ENCODE assay signal across 34 cellular contexts in the genomic region with DNA sequence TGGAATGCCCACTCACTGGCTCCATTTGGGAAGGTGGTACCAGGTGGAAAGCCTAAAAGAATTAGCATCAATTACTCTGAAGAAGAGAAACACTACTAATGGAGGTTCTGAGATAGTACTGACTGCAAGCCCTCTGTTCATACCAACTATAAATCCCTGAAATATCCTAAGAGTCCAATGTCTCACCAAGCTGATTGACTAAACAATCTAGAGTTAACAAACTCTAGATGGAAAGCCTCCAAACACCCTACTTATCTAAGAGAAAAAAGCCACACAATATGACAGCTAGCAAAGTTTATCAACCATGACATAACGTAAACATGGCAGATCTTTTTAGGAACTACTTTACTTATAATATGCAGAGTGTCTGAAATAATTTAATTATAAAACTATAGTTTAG. TPM values are rescaled to one million over a fixed set of nuclear protein-coding genes. Genes with fewer than 3 reads are reported as not detected.
"Had no signal": no experiment of that assay in that cellular context is flagged by ENCODE, and none has a peak within 500 bp of the region (broad histone marks: within the 10 kb centered on the region; RNA-seq: fewer than 3 reads in every experiment).

No MANE protein-coding gene starts in this region.

- H3K4me1 ChIP-seq: Peyer's patch had no signal

- H3K4me1 Mint-ChIP-seq: activated CD4-positive, alpha-beta T cell treated with anti-CD3 and anti-CD28 coated beads for 36 hours; central memory CD8-positive, alpha-beta T cell had no signal

- H3K4me3 ChIP-seq: cardiac muscle cell, Peyer's patch, SJSA1 had no signal

- H3K4me3 Mint-ChIP-seq: activated CD4-positive, alpha-beta T cell treated with anti-CD3 and anti-CD28 coated beads for 36 hours; activated CD4-positive, alpha-beta T cell treated with anti-CD3 and anti-CD28 coated beads, Interleukin-2, amount 10 ng/mL, durations not matched to agents 7 days and 5 days; activated CD8-positive, alpha-beta T cell treated with anti-CD3 and anti-CD28 coated beads, Interleukin-2, amount 10 ng/mL, durations not matched to agents 7 days and 5 days; activated naive CD8-positive, alpha-beta T cell; activated T-cell treated with anti-CD3 and anti-CD28 coated beads, Interleukin-2, amount 50 U/mL, for 24 hours; central memory CD8-positive, alpha-beta T cell; T-helper 1 cell treated with Interleukin-12 subunit alpha and Interleukin-12 subunit beta and Interleukin-4 antibody, amounts not matched to agents 30 μg/mL and 1 μg/mL, for 36 hours; T-helper 2 cell treated with Interferon-gamma antibody and Interleukin-4, amounts not matched to agents 5 μg/mL and 100 μg/mL, for 36 hours had no signal

- H3K9me3 Mint-ChIP-seq: activated CD4-positive, alpha-beta T cell treated with anti-CD3 and anti-CD28 coated beads, Interleukin-2, amount 10 ng/mL, durations not matched to agents 7 days and 5 days; activated T-cell treated with anti-CD3 and anti-CD28 coated beads, Interleukin-2, amount 50 U/mL, for 24 hours; activated T-helper 2 cell treated with anti-CD3 and anti-CD28 coated beads, Interferon-gamma antibody, Interleukin-2, Interleukin-4, amounts not matched to agents 10 μg/mL and 5 μg/mL and 100 μg/mL, durations not matched to agents 14 hours and 24 hours and 36 hours; central memory CD8-positive, alpha-beta T cell; T-helper 1 cell treated with Interleukin-12 subunit alpha and Interleukin-12 subunit beta and Interleukin-4 antibody, amounts not matched to agents 30 μg/mL and 1 μg/mL, for 36 hours; T-helper 2 cell treated with Interferon-gamma antibody and Interleukin-4, amounts not matched to agents 5 μg/mL and 100 μg/mL, for 36 hours had no signal

- H3K9me2 ChIP-seq: SK-N-SH had no signal

- ATAC-seq: activated CD4-positive, alpha-beta T cell treated with anti-CD3 and anti-CD28 coated beads for 36 hours; activated CD4-positive, CD25-positive, alpha-beta regulatory T cell treated with anti-CD3 and anti-CD28 coated beads, Interleukin-2, amount 50 U/mL, for 24 hours; activated CD8-positive, alpha-beta T cell treated with anti-CD3 and anti-CD28 coated beads, Interleukin-2, amount 10 ng/mL, durations not matched to agents 7 days and 5 days; PC-3 had no signal

- H3K27me3 ChIP-seq: cardiac muscle cell, Peyer's patch, SJSA1 had no signal

- H3K27ac ChIP-seq: cardiac muscle cell, Peyer's patch, SJSA1 had no signal

- FAIRE-seq: TTC549 had no signal

- H3K9me3 ChIP-seq: Peyer's patch, SJSA1, SK-N-SH had no signal

- H3K36me3 Mint-ChIP-seq: activated naive CD8-positive, alpha-beta T cell had no signal

- H3K27ac Mint-ChIP-seq: activated CD4-positive, alpha-beta T cell treated with anti-CD3 and anti-CD28 coated beads for 36 hours; activated CD4-positive, alpha-beta T cell treated with anti-CD3 and anti-CD28 coated beads, Interleukin-2, amount 10 ng/mL, durations not matched to agents 7 days and 5 days; activated CD8-positive, alpha-beta T cell treated with anti-CD3 and anti-CD28 coated beads, Interleukin-2, amount 10 ng/mL, durations not matched to agents 7 days and 5 days; activated naive CD8-positive, alpha-beta T cell; activated T-cell treated with anti-CD3 and anti-CD28 coated beads, Interleukin-2, amount 50 U/mL, for 24 hours; activated T-helper 2 cell treated with anti-CD3 and anti-CD28 coated beads, Interferon-gamma antibody, Interleukin-2, Interleukin-4, amounts not matched to agents 10 μg/mL and 5 μg/mL and 100 μg/mL, durations not matched to agents 14 hours and 24 hours and 36 hours; T-helper 1 cell treated with Interleukin-12 subunit alpha and Interleukin-12 subunit beta and Interleukin-4 antibody, amounts not matched to agents 30 μg/mL and 1 μg/mL, for 36 hours; T-helper 2 cell treated with Interferon-gamma antibody and Interleukin-4, amounts not matched to agents 5 μg/mL and 100 μg/mL, for 36 hours had no signal

- DNase-seq: activated CD4-positive, alpha-beta T cell treated with anti-CD3 and anti-CD28 coated beads for 36 hours; activated CD4-positive, alpha-beta T cell treated with anti-CD3 and anti-CD28 coated beads, Interleukin-2, amount 10 ng/mL, durations not matched to agents 7 days and 5 days; activated CD4-positive, alpha-beta T cell treated with anti-CD3 and anti-CD28 coated beads, Interleukin-2, amount 50 U/mL, for 48 hours; activated CD8-positive, alpha-beta T cell treated with anti-CD3 and anti-CD28 coated beads, Interleukin-2, amount 10 ng/mL, durations not matched to agents 7 days and 5 days; activated gamma-delta T cell; activated naive CD4-positive, alpha-beta T cell treated with Interleukin-2 at 50 U/mL for 16 hours; activated T-cell treated with anti-CD3 and anti-CD28 coated beads, Interleukin-2, amount 50 U/mL, for 24 hours; amniotic stem cell; aorta; Karpas-422; NCI-H1105; NCI-H1417 treated with DMSO at 0.1 percent for 48 hours; NCI-H187 treated with DMSO at 0.1 percent for 48 hours; NCI-H2081; NCI-H2171 treated with DMSO at 0.1 percent for 48 hours; NCI-H2227 treated with DMSO at 0.1 percent for 48 hours; NCI-H446; NCI-H510A treated with DMSO at 0.1 percent for 48 hours; NCI-H526 treated with DMSO at 0.1 percent for 48 hours; NCI-H774; PC-3; Peyer's patch; RPMI8226; SHP77 treated with DMSO at 0.1 percent for 48 hours; SK-N-SH had no signal

- H3K9ac ChIP-seq: SK-N-SH had no signal

- H3K36me3 ChIP-seq: cardiac muscle cell, Peyer's patch, SJSA1 had no signal

RNA-seq across cellular contexts. Expression of a gene that starts 59.2 kb away (rescaled TPM):
- total RNA-seq: activated CD4-positive, alpha-beta T cell treated with anti-CD3 and anti-CD28 coated beads, Interleukin-2, amount 10 ng/mL, durations not matched to agents 7 days and 5 days; activated CD8-positive, alpha-beta T cell treated with anti-CD3 and anti-CD28 coated beads, Interleukin-2, amount 10 ng/mL, durations not matched to agents 7 days and 5 days had no signal
